Comparison of ENCODE assay signal across 20 cellular contexts in genomic region chr16:87150359-87151280, GRCh38.
A peak's percentile ranks its signal among the peaks of the same experiment; 100 is the strongest.
DNase-seq lines count a peak whose midpoint lies in the region; ATAC-seq, FAIRE-seq and TF ChIP-seq lines count a peak whose summit lies in the region.
"Had no signal": no experiment of that assay in that cellular context is flagged by ENCODE, and none has a peak within 500 bp of the region (broad histone marks: within the 10 kb centered on the region; RNA-seq: fewer than 3 reads in every experiment).

No MANE protein-coding gene starts in this region.

- no peak overlapping the region for H3K27ac ChIP-seq in HEK293 (ENCODE audit: extremely low read depth, low read depth, low read length)
- no peak overlapping the region for H3K27ac ChIP-seq in astrocyte (ENCODE audit: low read depth, low read length)
- no peak overlapping the region for H3K27ac ChIP-seq in H1 (ENCODE audit: low read depth, low read length)
- H3K27ac ChIP-seq in neuronal stem cell (replicated peaks; ENCODE audit: low read length), result no peak overlapping the region
- H3K27ac ChIP-seq: RWPE1 had no signal

- H2AFZ ChIP-seq in astrocyte (ENCODE audit: low read depth, low read length) (peak overlapping the region; percentile 36), H1 (ENCODE audit: low read length) (no peak overlapping the region), neuronal stem cell (ENCODE audit: low read length) (no peak overlapping the region)

- H2BK12ac ChIP-seq in H1 (ENCODE audit: low read depth, low read length), result no peak overlapping the region
- no peak overlapping the region for H2BK12ac ChIP-seq in neuronal stem cell (ENCODE audit: low read length)

- H3K27me3 ChIP-seq in astrocyte (ENCODE audit: insufficient read depth, low read length) (no peaks in the 10 kb centered on the region), H1 (replicated peaks in 1 of 4; ENCODE audit: control insufficient read depth in 3 of 4, extremely low read depth in 1 of 4, insufficient read depth in 3 of 4, low read length in 3 of 4) (no peaks in the 10 kb centered on the region), neuronal stem cell (ENCODE audit: control insufficient read depth in 3 of 3, insufficient read depth in 3 of 3, low read depth in 1 of 3, low read length in 3 of 3) (no peaks in the 10 kb centered on the region)
- H3K27me3 ChIP-seq: BE2C had no signal

- peaks cover 2% of the 10 kb centered on the region for H3K36me3 Mint-ChIP-seq in astrocyte (ENCODE audit: low read depth, unreplicated experiment)
- H3K36me3 Mint-ChIP-seq: CD4-positive, alpha-beta memory T cell had no signal

- no peak overlapping the region for H3K27ac Mint-ChIP-seq in astrocyte (ENCODE audit: unreplicated experiment)
- H3K27ac Mint-ChIP-seq: CD4-positive, alpha-beta memory T cell had no signal

- H3K79me1 ChIP-seq in H1 (ENCODE audit: low read depth, low read length) (no peaks in the 10 kb centered on the region), neuronal stem cell (ENCODE audit: low read depth, low read length) (no peaks in the 10 kb centered on the region)

- CTCF ChIA-PET in HEK293 (lab: Yijun Ruan, JAX) (interaction anchor here (0.7 kb wide), 1 partner anchor 810 kb away, joined by 3 read pairs; no protein-coding TSS in a partner anchor), H1 (lab: Charles Lee; ENCODE audit: partially characterized antibody) (interaction anchor here (0.9 to 1.3 kb wide), 6 partner anchors 10 to 128 kb away, joined by 3 to 6 read pairs (median 4); no protein-coding TSS in a partner anchor)

- peak overlapping the region; percentile 13 for H3K4me2 ChIP-seq in astrocyte (ENCODE audit: low read length)
- H3K4me2 ChIP-seq in H1 (ENCODE audit: insufficient read depth in 1 of 2, low read depth in 2 of 2, low read length in 2 of 2), result no peak overlapping the region
- H3K4me2 ChIP-seq in neuronal stem cell (ENCODE audit: insufficient read depth, low read length, poor library complexity, severe bottlenecking), result no peak overlapping the region

- no peak overlapping the region for H4K8ac ChIP-seq in H1 (ENCODE audit: extremely low read depth, insufficient read depth, low read length)
- no peak overlapping the region for H4K8ac ChIP-seq in neuronal stem cell (ENCODE audit: low read depth, low read length)

- FAIRE-seq in astrocyte (lab: Jason Lieb, UNC) (no peak), H1 (lab: Jason Lieb, UNC) (no peak)
- FAIRE-seq: A204.1 had no signal

- H2BK20ac ChIP-seq in H1 (ENCODE audit: low read length), result no peak overlapping the region

- TF ChIP-seq RAD21 in H1 (IDR thresholded peaks at IDR 0.05 in 1 of 2, conservative IDR thresholded peaks at IDR 0.05 in 1 of 2; ENCODE audit: low read depth in 2 of 2, low read length in 2 of 2), result no peak

- no peak overlapping the region for H3K56ac ChIP-seq in H1 (replicated peaks; ENCODE audit: insufficient read length, low read depth, low read length)

- no peak for TF ChIP-seq POLR2A in H1 (IDR thresholded peaks at IDR 0.05; ENCODE audit: control extremely low read depth in 1 of 2, low read depth in 2 of 2, low read length in 2 of 2)

- TF ChIP-seq EP300 in H1 (IDR thresholded peaks at IDR 0.05; ENCODE audit: borderline replicate concordance in 1 of 2, low read depth in 2 of 2, low read length in 2 of 2), result no peak

- H3K79me2 ChIP-seq in astrocyte (ENCODE audit: insufficient read depth, low read length) (no peaks in the 10 kb centered on the region), H1 (ENCODE audit: control insufficient read depth in 1 of 2, insufficient read depth in 2 of 2, low read length in 2 of 2) (no peaks in the 10 kb centered on the region)

- H3K4me3 ChIP-seq in HEK293 (ENCODE audit: low read depth, low read length) (no peak overlapping the region), astrocyte (ENCODE audit: insufficient read depth, low read depth, low read length) (no peak overlapping the region), H1 (ENCODE audit: extremely low read depth in 1 of 4, insufficient read depth in 2 of 4, low read depth in 3 of 4, low read length in 4 of 4) (no peak overlapping the region), neuronal stem cell (ENCODE audit: low read length in 2 of 2) (no peak overlapping the region)

- H3K9me3 ChIP-seq in HEK293 (ENCODE audit: control insufficient read depth, insufficient read depth, low read depth, low read length) (no peaks in the 10 kb centered on the region), astrocyte (ENCODE audit: insufficient read depth, low read depth, low read length) (no peaks in the 10 kb centered on the region), H1 (ENCODE audit: insufficient read depth in 2 of 2, low read depth in 1 of 2, low read length in 1 of 2) (peaks cover 5 to 6% of the 10 kb centered on the region in 2 experiments; a peak in 3 of 4 replicates), neuronal stem cell (replicated peaks in 1 of 2; ENCODE audit: control insufficient read depth in 2 of 2, insufficient read depth in 1 of 2, low read depth in 1 of 2, low read length in 2 of 2) (peaks cover 0 to 3% of the 10 kb centered on the region in 2 donors)
- H3K9me3 ChIP-seq: BE2C had no signal

- H3K27me3 Mint-ChIP-seq in astrocyte (ENCODE audit: low read depth, unreplicated experiment), result peaks cover 15% of the 10 kb centered on the region

- no peaks in the 10 kb centered on the region for H3K23me2 ChIP-seq in H1 (ENCODE audit: low read depth, low read length)

- no peaks in the 10 kb centered on the region for H3K4me1 Mint-ChIP-seq in astrocyte (ENCODE audit: low read depth, unreplicated experiment)
- H3K4me1 Mint-ChIP-seq: CD4-positive, alpha-beta memory T cell had no signal

- TF ChIP-seq CTCF in HEK293 (tag by site-specific recombination; IDR thresholded peaks at IDR 0.05) (no peak), astrocyte (IDR thresholded peaks at IDR 0.05; ENCODE audit: insufficient read depth, low read depth, low read length) (no peak), H1 (IDR thresholded peaks at IDR 0.05; ENCODE audit: control extremely low read depth in 1 of 3, insufficient read depth in 1 of 3, low read depth in 1 of 3, low read length in 3 of 3) (no peak)

- no peak overlapping the region for H2BK5ac ChIP-seq in H1 (ENCODE audit: low read depth, low read length)
- H2BK5ac ChIP-seq in neuronal stem cell (ENCODE audit: low read length), result no peak overlapping the region

- no peak overlapping the region for H2AK5ac ChIP-seq in H1 (ENCODE audit: low read depth, low read length)
- no peak overlapping the region for H2AK5ac ChIP-seq in neuronal stem cell (ENCODE audit: low read depth, low read length)

- H4K20me1 ChIP-seq in astrocyte (ENCODE audit: insufficient read depth, low read length) (no peaks in the 10 kb centered on the region), H1 (replicated peaks in 1 of 2; ENCODE audit: control insufficient read depth in 1 of 2, insufficient read depth in 2 of 2, low read length in 2 of 2) (no peaks in the 10 kb centered on the region)

- H3K14ac ChIP-seq in H1 (ENCODE audit: insufficient read length), result no peak overlapping the region
- H3K14ac ChIP-seq in neuronal stem cell (ENCODE audit: low read length), result no peak overlapping the region

- no peak overlapping the region for H4K5ac ChIP-seq in H1 (ENCODE audit: insufficient read length, low read depth, low read length)

- 87% methylated on average over 18 of the region's 18 CpGs; no CpG with 5 or more reads in 1 of the 2 experiments for WGBS in H1 (ENCODE audit: extremely low coverage in 1 of 2, insufficient coverage in 1 of 2, insufficient read length in 1 of 2, insufficient replicate concordance in 2 of 2, low coverage in 1 of 2, low lambda C conversion rate in 2 of 2, missing lambda C conversion rate in 1 of 2), 2 experiments
- WGBS in neuronal stem cell (ENCODE audit: extremely low coverage in 2 of 2, insufficient read length in 2 of 2, insufficient replicate concordance in 1 of 2), 2 donors, result no CpG with 5 or more reads among the region's 18 CpGs

- DNase-seq in astrocyte (ENCODE audit: low read depth) (peak; percentile 17), H1 (ENCODE audit: low read depth in 1 of 2, low spot score in 2 of 2) (no peak), neuronal stem cell (ENCODE audit: low spot score) (no peak), NCI-H524 (lab: John Stamatoyannopoulos, UW) (no peak), HK-2 (ENCODE audit: unreplicated experiment) (no peak)
- DNase-seq in stimulated activated CD4-positive, alpha-beta T cell treated with anti-CD3 and anti-CD28 coated beads, Interleukin-4, amount 100 ng/mL, for 4 hours, result no peak
- DNase-seq: BE2C; CD4-positive, alpha-beta memory T cell; H9; NCI-H1105 treated with DMSO at 0.1 percent for 48 hours; NCI-H1694; NCI-H2081 treated with DMSO at 0.1 percent for 48 hours; NCI-H2227 treated with DMSO at 0.1 percent for 48 hours; NCI-H510A treated with DMSO at 0.1 percent for 48 hours; NCI-H82; PC-3 had no signal

- H3K9me3 Mint-ChIP-seq in astrocyte (ENCODE audit: unreplicated experiment), result peaks cover 18% of the 10 kb centered on the region

- H3K18ac ChIP-seq in H1 (ENCODE audit: extremely low read depth, low read length) (no peak overlapping the region), neuronal stem cell (ENCODE audit: low read length) (peak overlapping the region; percentile 13)

- no peak overlapping the region for H4K91ac ChIP-seq in H1 (replicated peaks; ENCODE audit: insufficient read length, low read length)
- H4K91ac ChIP-seq in neuronal stem cell (ENCODE audit: low read depth, low read length, poor library complexity), result no peak overlapping the region

- no peak for ATAC-seq in HG03196 (IDR thresholded peaks at IDR 0.05; ENCODE audit: unreplicated experiment)
- ATAC-seq: PC-3 had no signal

- no peak overlapping the region for H3K9ac ChIP-seq in astrocyte (ENCODE audit: low read length)
- no peak overlapping the region for H3K9ac ChIP-seq in H1 (replicated peaks in 1 of 4; ENCODE audit: extremely low read depth in 1 of 4, low read depth in 3 of 4, low read length in 3 of 4)
- H3K9ac ChIP-seq in neuronal stem cell (ENCODE audit: low read depth, low read length, poor library complexity), result no peak overlapping the region

- H3K4me3 Mint-ChIP-seq in astrocyte (ENCODE audit: unreplicated experiment), result no peak overlapping the region
- H3K4me3 Mint-ChIP-seq: CD4-positive, alpha-beta memory T cell; H9 had no signal

- no peaks in the 10 kb centered on the region for H3K36me3 ChIP-seq in HEK293 (ENCODE audit: control insufficient read depth in 2 of 2, insufficient read depth in 1 of 2, low read length in 2 of 2)
- no peaks in the 10 kb centered on the region for H3K36me3 ChIP-seq in astrocyte (ENCODE audit: insufficient read depth, low read length)
- no peaks in the 10 kb centered on the region for H3K36me3 ChIP-seq in H1 (ENCODE audit: control insufficient read depth in 2 of 4, insufficient read depth in 4 of 4, low read length in 3 of 4)
- H3K36me3 ChIP-seq in neuronal stem cell (replicated peaks in 1 of 2; ENCODE audit: control insufficient read depth in 2 of 2, insufficient read depth in 2 of 2, low read length in 2 of 2), result no peaks in the 10 kb centered on the region
- H3K36me3 ChIP-seq: BE2C had no signal

- no peaks in the 10 kb centered on the region for H3K4me1 ChIP-seq in HEK293 (ENCODE audit: control insufficient read depth, insufficient read depth, low read length)
- H3K4me1 ChIP-seq in astrocyte (ENCODE audit: insufficient read depth, low read length), result peaks cover 11% of the 10 kb centered on the region
- H3K4me1 ChIP-seq in H1 (replicated peaks in 1 of 4; ENCODE audit: control insufficient read depth in 3 of 4, insufficient read depth in 4 of 4, low read length in 3 of 4), result no peaks in the 10 kb centered on the region
- no peaks in the 10 kb centered on the region for H3K4me1 ChIP-seq in neuronal stem cell (ENCODE audit: control insufficient read depth in 2 of 2, insufficient read depth in 1 of 2, low read depth in 1 of 2, low read length in 2 of 2)
- H3K4me1 ChIP-seq: BE2C had no signal

- H2BK120ac ChIP-seq in H1 (replicated peaks; ENCODE audit: low read depth, low read length) (no peak overlapping the region), neuronal stem cell (ENCODE audit: low read depth, low read length) (no peak overlapping the region)

- H3K23ac ChIP-seq in H1 (ENCODE audit: insufficient read length) (no peak overlapping the region), neuronal stem cell (ENCODE audit: low read depth, low read length, poor library complexity) (no peak overlapping the region)

- H2BK15ac ChIP-seq in H1 (ENCODE audit: low read length) (no peak overlapping the region), neuronal stem cell (ENCODE audit: low read length) (no peak overlapping the region)

- H3K4ac ChIP-seq in H1 (replicated peaks; ENCODE audit: insufficient read length, low read depth, low read length), result no peak overlapping the region
- peak overlapping the region; percentile 17 for H3K4ac ChIP-seq in neuronal stem cell (ENCODE audit: low read length)

- POLR2A ChIA-PET in HEK293 (lab: Yijun Ruan, JAX) (no interaction called here), H1 (lab: Charles Lee; ENCODE audit: partially characterized antibody) (interaction anchor here (1.0 to 2.1 kb wide), 2 partner anchors 13 to 98 kb away, joined by 3 to 4 read pairs; no protein-coding TSS in a partner anchor)
